8 cellular contexts compared by ENCODE assay signal in genomic region chr7:39733881-39734571, GRCh38.
DNase-seq lines count a peak whose midpoint lies in the region; ATAC-seq and TF ChIP-seq lines count a peak whose summit lies in the region.

No MANE protein-coding gene starts in this region.

- no peaks in the 10 kb centered on the region for H3K36me3 ChIP-seq in Peyer's patch

- H3K4me3 ChIP-seq in AG09309 (ENCODE audit: control insufficient read depth, low read depth, low read length) (peak overlapping the region; percentile 60), Peyer's patch (peak overlapping the region; percentile 36 to 66 (median 52)), coronary artery (peak overlapping the region; percentile 72)

- H3K4me1 Mint-ChIP-seq in mesothelial cell of epicardium: peaks cover 23% of the 10 kb centered on the region

- H3K9me3 ChIP-seq in Peyer's patch: no peaks in the 10 kb centered on the region

- no peak for TF ChIP-seq CTCF in AG09309 (IDR thresholded peaks at IDR 0.05; ENCODE audit: control insufficient read depth, insufficient read depth, low read depth, low read length, missing control alignments)
- no peak for TF ChIP-seq CTCF in Peyer's patch (IDR thresholded peaks at IDR 0.05)
- TF ChIP-seq CTCF in coronary artery (IDR thresholded peaks at IDR 0.05): no peak
- no peak for TF ChIP-seq CTCF in mesothelial cell of epicardium (IDR thresholded peaks at IDR 0.05; ENCODE audit: unreplicated experiment)

- no peak for DNase-seq in AG09309 (ENCODE audit: low read depth)
- DNase-seq in GM04503 (ENCODE audit: low read depth): peak; percentile 61
- peak in 1 of 3 donors; percentile 50 for DNase-seq in Peyer's patch
- no peak for DNase-seq in coronary artery (ENCODE audit: low spot score)
- no peak for DNase-seq in mesothelial cell of epicardium (ENCODE audit: low spot score in 2 of 2, unreplicated experiment in 2 of 2)
- DNase-seq in NCI-H524 treated with DMSO at 0.1 percent for 48 hours (lab: John Stamatoyannopoulos, UW): no peak
- DNase-seq in retina: no peak

- peak overlapping the region; percentile 87 for H3K4me3 Mint-ChIP-seq in mesothelial cell of epicardium

- H3K9me3 Mint-ChIP-seq in mesothelial cell of epicardium: no peaks in the 10 kb centered on the region

- TF ChIP-seq POLR2A in Peyer's patch (IDR thresholded peaks at IDR 0.05): no peak

- H3K36me3 Mint-ChIP-seq in mesothelial cell of epicardium: no peaks in the 10 kb centered on the region

- ATAC-seq in GM21526 (IDR thresholded peaks at IDR 0.05; ENCODE audit: low FRiP score, unreplicated experiment): no peak

- peaks cover 7% of the 10 kb centered on the region for H3K27me3 Mint-ChIP-seq in mesothelial cell of epicardium (ENCODE audit: low read depth)

- no peaks in the 10 kb centered on the region for H3K27me3 ChIP-seq in Peyer's patch

- H3K27ac Mint-ChIP-seq in mesothelial cell of epicardium: peak overlapping the region; percentile 99

- peaks cover 0 to 18% (median 11%) of the 10 kb centered on the region in 4 donors for H3K4me1 ChIP-seq in Peyer's patch

- H3K27ac ChIP-seq in Peyer's patch: peak overlapping the region; percentile 58 to 78 (median 66)
- H3K27ac ChIP-seq in coronary artery: peak overlapping the region; percentile 64 to 85
